Comparison of ENCODE assay signal across 8 cellular contexts in the genomic region with DNA sequence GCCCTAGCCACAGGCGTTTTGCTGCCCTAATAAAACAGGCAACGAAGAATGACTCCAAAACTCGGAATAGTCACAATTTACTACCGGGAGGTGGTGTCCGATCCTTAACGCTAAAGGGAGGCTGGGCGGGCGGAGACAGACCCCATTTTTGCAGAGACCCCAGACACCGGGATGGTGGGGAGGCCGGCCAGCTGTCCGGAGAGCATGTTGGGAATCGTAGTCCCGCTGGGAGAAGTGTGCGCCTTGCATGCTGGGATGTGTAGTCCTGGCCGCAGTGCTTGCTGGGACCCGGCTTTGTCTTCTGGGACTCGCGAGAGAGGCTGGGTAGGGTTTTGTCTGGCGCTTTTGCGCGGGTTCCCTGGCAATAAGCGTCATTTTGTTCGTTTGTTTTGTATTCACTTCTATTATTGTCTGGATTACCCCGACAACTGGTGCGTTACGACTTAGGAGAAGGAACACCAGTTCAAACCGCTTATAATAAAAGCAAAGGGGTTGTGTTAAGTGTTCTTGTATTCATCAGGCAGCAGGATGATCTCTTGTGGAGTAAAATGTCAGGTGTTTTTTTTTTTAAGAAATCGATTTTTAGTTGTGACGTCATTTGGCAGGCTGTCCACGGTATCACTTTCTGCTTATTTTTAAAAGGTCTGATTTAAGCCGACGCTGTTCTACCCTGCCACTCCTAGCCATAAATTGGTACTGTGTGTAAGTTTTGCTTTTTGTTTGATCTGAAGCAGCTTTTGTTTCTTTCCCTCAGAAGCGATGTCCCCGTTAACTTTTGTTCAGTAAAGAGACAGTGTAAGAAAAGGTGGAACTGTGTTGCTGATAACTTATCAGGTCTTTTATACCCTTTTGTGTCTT. TPM values are rescaled to one million over a fixed set of nuclear protein-coding genes. Genes with fewer than 3 reads are reported as not detected.
A peak's percentile ranks its signal among the peaks of the same experiment; 100 is the strongest.
DNase-seq lines count a peak whose midpoint lies in the region; ATAC-seq and TF ChIP-seq lines count a peak whose summit lies in the region.

No MANE protein-coding gene starts in this region.

- no peaks in the 10 kb centered on the region for H3K36me3 ChIP-seq in mucosa of stomach (ENCODE audit: control insufficient read depth, insufficient read depth, low read length)

- TF ChIP-seq RAD21 in Ishikawa (IDR thresholded peaks at IDR 0.05; ENCODE audit: low read depth) = no peak

- peak overlapping the region; percentile 46 for H3K9ac ChIP-seq in mucosa of stomach (ENCODE audit: low read length)

- H3K36me3 Mint-ChIP-seq in activated T-cell treated with anti-CD3 and anti-CD28 coated beads, Interleukin-2, amount 50 U/mL, for 4 hours (ENCODE audit: insufficient read depth) = peaks cover 23% of the 10 kb centered on the region

- H3K9me3 ChIP-seq in mucosa of stomach (ENCODE audit: control insufficient read depth, low read length) = no peaks in the 10 kb centered on the region

- H3K27me3 ChIP-seq in mucosa of stomach (ENCODE audit: control insufficient read depth, insufficient read depth, low read length) = no peaks in the 10 kb centered on the region

- H3K4me3 ChIP-seq in mucosa of stomach (ENCODE audit: low read length) = peak overlapping the region; percentile 2

- DNase-seq in DMS53 (lab: John Stamatoyannopoulos, UW) = peak; percentile 99
- peak; percentile 72 for DNase-seq in OCI-M2 (lab: John Stamatoyannopoulos, UW; ENCODE audit: unreplicated experiment)
- peak; percentile 90 for DNase-seq in activated T-cell treated with anti-CD3 and anti-CD28 coated beads, Interleukin-2, amount 50 U/mL, for 4 hours
- DNase-seq in stimulated activated CD8-positive, alpha-beta memory T cell treated with anti-CD3 and anti-CD28 coated beads, Interleukin-7, amount 100 ng/mL, for 1 hour (ENCODE audit: low read depth in 2 of 2) = peak; percentile 86 to 89

- ATAC-seq in GM21619 (IDR thresholded peaks at IDR 0.05; ENCODE audit: unreplicated experiment) (peak; percentile 77), esophagus mucosa (peak; percentile 98)
- peak; percentile 88 for ATAC-seq in activated T-cell treated with anti-CD3 and anti-CD28 coated beads, Interleukin-2, amount 50 U/mL, for 4 hours

- TF ChIP-seq EP300 in Ishikawa (IDR thresholded peaks at IDR 0.05; ENCODE audit: borderline replicate concordance) = no peak

- no peaks in the 10 kb centered on the region for H3K27me3 Mint-ChIP-seq in activated T-cell treated with anti-CD3 and anti-CD28 coated beads, Interleukin-2, amount 50 U/mL, for 4 hours (ENCODE audit: low read depth)

- H3K4me1 ChIP-seq in mucosa of stomach (ENCODE audit: control insufficient read depth, insufficient read depth, low read length) = peaks cover 15% of the 10 kb centered on the region

- H3K4me1 Mint-ChIP-seq in activated T-cell treated with anti-CD3 and anti-CD28 coated beads, Interleukin-2, amount 50 U/mL, for 4 hours (ENCODE audit: low read depth) = peaks cover 37% of the 10 kb centered on the region

- no peaks in the 10 kb centered on the region for H3K9me3 Mint-ChIP-seq in activated T-cell treated with anti-CD3 and anti-CD28 coated beads, Interleukin-2, amount 50 U/mL, for 4 hours

- peak overlapping the region; percentile 97 for H3K4me3 Mint-ChIP-seq in activated T-cell treated with anti-CD3 and anti-CD28 coated beads, Interleukin-2, amount 50 U/mL, for 4 hours

TF ChIP-seq in Ishikawa, 13 proteins besides CTCF, POLR2A, EP300 and RAD21:
- TF ChIP-seq CEBPB (IDR thresholded peaks at IDR 0.05) (no peak), NFIC (IDR thresholded peaks at IDR 0.05) (0 out of 2 replicates have a peak, but pooled peaks have one; percentile 14), TAF1 (IDR thresholded peaks at IDR 0.05; ENCODE audit: low read depth) (no peak; the same call in 1 of the 2 replicates), YY1 (IDR thresholded peaks at IDR 0.05; ENCODE audit: low read depth) (peak; percentile 62), TEAD4 (IDR thresholded peaks at IDR 0.05) (no peak), TCF12 (IDR thresholded peaks at IDR 0.05; ENCODE audit: low read depth) (no peak), FOXM1 (IDR thresholded peaks at IDR 0.05; ENCODE audit: borderline replicate concordance, low read depth) (0 out of 2 replicates have a peak, but pooled peaks have one; percentile 1), REST (IDR thresholded peaks at IDR 0.05; ENCODE audit: low read depth) (no peak), EGR1 (IDR thresholded peaks at IDR 0.05) (0 out of 2 replicates have a peak, but pooled peaks have one; percentile 22), ZBTB7A (IDR thresholded peaks at IDR 0.05; ENCODE audit: low read depth) (no peak), USF1 (IDR thresholded peaks at IDR 0.05) (no peak), CREB1 (IDR thresholded peaks at IDR 0.05; ENCODE audit: low read depth) (peak; percentile 73)
- TF ChIP-seq, protein P1, sequence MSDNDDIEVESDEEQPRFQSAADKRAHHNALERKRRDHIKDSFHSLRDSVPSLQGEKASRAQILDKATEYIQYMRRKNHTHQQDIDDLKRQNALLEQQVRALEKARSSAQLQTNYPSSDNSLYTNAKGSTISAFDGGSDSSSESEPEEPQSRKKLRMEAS (IDR thresholded peaks at IDR 0.05) = no peak; the same call in 1 of the 2 replicates

RNA-seq across cellular contexts. Expression of gene HSPH1, which starts 0.7 kb away (rescaled TPM):
- 100 to 1,000 TPM; 312 to 333 (median 322) TPM for total RNA-seq in activated T-cell treated with anti-CD3 and anti-CD28 coated beads, Interleukin-2, amount 50 U/mL, for 4 hours
- 61.5 TPM for total RNA-seq in esophagus mucosa

RNA-seq across cellular contexts. Expression of gene B3GLCT, which starts 37.4 kb away (rescaled TPM):
- 1 to 10 TPM; 3.7 to 4.1 (median 3.9) TPM for total RNA-seq in activated T-cell treated with anti-CD3 and anti-CD28 coated beads, Interleukin-2, amount 50 U/mL, for 4 hours
- 3.6 TPM for total RNA-seq in esophagus mucosa

Comparison
In these comparisons a context has a peak if more than half of its experiments do, and no peak if none do; other contexts are left out.
1. Peak in every context shown above with its lines: DNase-seq, ATAC-seq and H3K4me3 ChIP-seq.